Comparison of ENCODE assay signal across 8 cellular contexts in genomic region chr15:42608110-42608531, GRCh38. TPM values are rescaled to one million over a fixed set of nuclear protein-coding genes. Genes with fewer than 3 reads are reported as not detected.
DNase-seq lines count a peak whose midpoint lies in the region; ATAC-seq and TF ChIP-seq lines count a peak whose summit lies in the region.

No MANE protein-coding gene starts in this region.

- H3K36me3 ChIP-seq in ovary, result no peaks in the 10 kb centered on the region

- no peaks in the 10 kb centered on the region for H3K9me3 ChIP-seq in ovary

- H3K27ac ChIP-seq in ovary, result no peak overlapping the region

- no peak overlapping the region for H3K4me3 ChIP-seq in ovary

- H3K27me3 ChIP-seq in ovary, result no peaks in the 10 kb centered on the region

- TF ChIP-seq EP300 in ovary (IDR thresholded peaks at IDR 0.05), result no peak

- TF ChIP-seq POLR2A in ovary (IDR thresholded peaks at IDR 0.05), result no peak

- H3K4me1 ChIP-seq in ovary (ENCODE audit: insufficient read depth), result peaks cover 10% of the 10 kb centered on the region

- intact Hi-C loops in ovary (cut with DNase I), result no loop called here

- DNase-seq in LHCN-M2 (ENCODE audit: low read depth) (peak; percentile 69), medulla oblongata (ENCODE audit: extremely low spot score) (peak; percentile 36), NCI-H2227 treated with DMSO at 0.1 percent for 48 hours (lab: John Stamatoyannopoulos, UW) (no peak), DMS114 treated with DMSO at 0.1 percent for 48 hours (lab: John Stamatoyannopoulos, UW; ENCODE audit: unreplicated experiment) (no peak), ovary (no peak)
- DNase-seq in activated CD8-positive, alpha-beta memory T cell treated with anti-CD3 and anti-CD28 coated beads for 48 hours (ENCODE audit: low read depth in 2 of 3, low spot score in 2 of 3), result peak in 2 of 3 experiments; percentile 11 to 32

- ATAC-seq in GM19397 (IDR thresholded peaks at IDR 0.05; ENCODE audit: unreplicated experiment) (peak; percentile 55), HG02884 (IDR thresholded peaks at IDR 0.05; ENCODE audit: unreplicated experiment) (no peak)

- TF ChIP-seq CTCF in ovary (IDR thresholded peaks at IDR 0.05), result no peak

- WGBS in ovary, 3 donors, result 55 to 64% (median 57%) methylated on average over 4 of the region's 4 CpGs

RNA-seq across cellular contexts. Expression of gene STARD9, which starts 32.7 kb away (rescaled TPM):
- total RNA-seq in LHCN-M2 (2014; rRNA removed), result 3.9 and 4.8 TPM in 2 replicates
- polyA plus RNA-seq in LHCN-M2 (2012), result 1.7 TPM
- total RNA-seq in ovary, result 10 to 100 TPM; 14.8 to 40.3 (median 29.8) TPM
- 10 to 100 TPM; 11.3 to 13.8 TPM for polyA plus RNA-seq in ovary

RNA-seq across cellular contexts. Expression of gene HAUS2, which starts 59.5 kb away (rescaled TPM):
- 55.5 and 65.8 TPM in 2 replicates for total RNA-seq in LHCN-M2 (2014; rRNA removed)
- 15.7 TPM for polyA plus RNA-seq in LHCN-M2 (2012)
- 10 to 100 TPM; 11.1 to 22.9 (median 17.8) TPM for total RNA-seq in ovary
- 10 to 100 TPM; 13.2 to 18.7 TPM for polyA plus RNA-seq in ovary

RNA-seq across cellular contexts. Expression of gene LRRC57, which starts 59.5 kb away (rescaled TPM):
- 9.0 and 12.6 TPM in 2 replicates for total RNA-seq in LHCN-M2 (2014; rRNA removed)
- polyA plus RNA-seq in LHCN-M2 (2012), result 7.7 TPM
- 10 to 100 TPM; 13.2 to 28.7 (median 17.7) TPM for total RNA-seq in ovary
- polyA plus RNA-seq in ovary, result 10 to 100 TPM in 1 of 2 donors, 1 to 10 TPM in 1; 7.9 to 19.2 TPM

Comparison
In these comparisons a context has a peak if more than half of its experiments do, and no peak if none do; other contexts are left out.
1. DNase-seq: peak in LHCN-M2 (single experiment), activated CD8-positive, alpha-beta memory T cell treated with anti-CD3 and anti-CD28 coated beads for 48 hours (2 of 3) and medulla oblongata (single experiment); none in NCI-H2227 treated with DMSO at 0.1 percent for 48 hours (single experiment), DMS114 treated with DMSO at 0.1 percent for 48 hours (single experiment) and ovary (0 of 5).